Comparison of ENCODE assay signal across 28 cellular contexts in the genomic region with DNA sequence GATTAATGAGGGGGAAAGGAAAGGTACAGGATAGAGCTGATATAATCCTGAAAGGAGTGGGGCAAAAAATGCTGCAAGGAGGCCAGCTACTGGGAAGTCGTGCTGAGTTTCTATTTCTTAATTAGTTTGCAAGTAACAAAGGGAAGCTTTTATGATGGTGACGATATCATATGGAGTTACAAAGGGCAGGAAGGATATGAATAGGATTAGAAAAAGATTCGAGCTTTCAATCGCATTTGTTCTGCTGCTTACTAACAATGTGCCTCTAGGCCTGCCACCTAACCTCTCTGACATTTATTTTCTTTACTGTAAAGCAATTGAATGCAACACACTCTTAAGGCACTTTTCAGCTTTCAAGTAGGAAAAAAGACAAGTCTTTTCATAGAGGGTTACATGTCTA.
"Had no signal": no experiment of that assay in that cellular context is flagged by ENCODE, and none has a peak within 500 bp of the region (broad histone marks: within the 10 kb centered on the region; RNA-seq: fewer than 3 reads in every experiment).

No MANE protein-coding gene starts in this region.

- ATAC-seq: activated CD4-positive, alpha-beta T cell treated with anti-CD3 and anti-CD28 coated beads for 36 hours; activated T-helper 17 cell treated with anti-CD3 and anti-CD28 coated beads, Interleukin-2, amount 50 U/mL, for 72 hours; gastroesophageal sphincter; left cardiac atrium had no signal

- H3K4me3 ChIP-seq: adrenal gland, ascending aorta, esophagus muscularis mucosa, gastroesophageal sphincter, right atrium auricular region, thoracic aorta, vagina had no signal

- H3K27me3 ChIP-seq: adrenal gland, ascending aorta, brain microvascular endothelial cell, esophagus muscularis mucosa, gastroesophageal sphincter, right atrium auricular region, vagina had no signal

- H3K9me3 Mint-ChIP-seq: dendritic cell treated with granulocyte-macrophage colony-stimulating factor and Interleukin-4, amounts not matched to agents 40 ng/mL and 50 ng/mL, for 4 days; nephron progenitor cell had no signal

- H3K9me3 ChIP-seq: adrenal gland, ascending aorta, esophagus muscularis mucosa, gastroesophageal sphincter, right atrium auricular region, thoracic aorta, vagina had no signal

- H3K36me3 ChIP-seq: adrenal gland, ascending aorta, brain microvascular endothelial cell, esophagus muscularis mucosa, gastroesophageal sphincter, right atrium auricular region, thoracic aorta, vagina had no signal

- H3K27ac Mint-ChIP-seq: activated B cell treated with CpG ODN at 0.5 μM for 24 hours; activated CD4-positive, alpha-beta T cell treated with anti-CD3 and anti-CD28 coated beads for 36 hours; activated naive CD8-positive, alpha-beta T cell; activated T-cell treated with anti-CD3 and anti-CD28 coated beads, Interleukin-2, amount 50 U/mL, for 24 hours; activated T-helper 17 cell treated with anti-CD3 and anti-CD28 coated beads, Interleukin-2, amount 50 U/mL, for 72 hours; dendritic cell treated with granulocyte-macrophage colony-stimulating factor and Interleukin-4, amounts not matched to agents 40 ng/mL and 50 ng/mL, for 4 days; memory B cell; nephron progenitor cell; progenitor cell of endocrine pancreas; type B pancreatic cell had no signal

- H3K36me3 Mint-ChIP-seq: activated naive CD8-positive, alpha-beta T cell; memory B cell; type B pancreatic cell had no signal

- H3K27ac ChIP-seq: adrenal gland, ascending aorta, brain microvascular endothelial cell, esophagus muscularis mucosa, gastroesophageal sphincter, right atrium auricular region, thoracic aorta, vagina had no signal

- H3K4me1 Mint-ChIP-seq: activated B cell treated with CpG ODN at 0.5 μM for 24 hours; activated CD4-positive, alpha-beta T cell treated with anti-CD3 and anti-CD28 coated beads for 36 hours; activated T-helper 17 cell treated with anti-CD3 and anti-CD28 coated beads, Interleukin-2, amount 50 U/mL, for 72 hours; memory B cell; nephron progenitor cell had no signal

- H3K4me1 ChIP-seq: adrenal gland, ascending aorta, esophagus muscularis mucosa, gastroesophageal sphincter, right atrium auricular region, vagina had no signal

- H3K27me3 Mint-ChIP-seq: activated B cell treated with CpG ODN at 0.5 μM for 24 hours; activated CD4-positive, alpha-beta T cell treated with anti-CD3 and anti-CD28 coated beads for 36 hours; activated naive CD8-positive, alpha-beta T cell; activated T-cell treated with anti-CD3 and anti-CD28 coated beads, Interleukin-2, amount 50 U/mL, for 24 hours; activated T-helper 17 cell treated with anti-CD3 and anti-CD28 coated beads, Interleukin-2, amount 50 U/mL, for 72 hours; dendritic cell treated with granulocyte-macrophage colony-stimulating factor and Interleukin-4, amounts not matched to agents 40 ng/mL and 50 ng/mL, for 4 days; memory B cell; progenitor cell of endocrine pancreas; type B pancreatic cell had no signal

- H3K4me3 Mint-ChIP-seq: activated B cell treated with CpG ODN at 0.5 μM for 24 hours; activated CD4-positive, alpha-beta T cell treated with anti-CD3 and anti-CD28 coated beads for 36 hours; activated naive CD8-positive, alpha-beta T cell; activated T-cell treated with anti-CD3 and anti-CD28 coated beads, Interleukin-2, amount 50 U/mL, for 24 hours; activated T-helper 17 cell treated with anti-CD3 and anti-CD28 coated beads, Interleukin-2, amount 50 U/mL, for 72 hours; dendritic cell treated with granulocyte-macrophage colony-stimulating factor and Interleukin-4, amounts not matched to agents 40 ng/mL and 50 ng/mL, for 4 days; memory B cell; nephron progenitor cell; type B pancreatic cell had no signal

- DNase-seq: activated B cell treated with CpG ODN at 0.5 μM for 24 hours; activated CD4-positive, alpha-beta T cell treated with anti-CD3 and anti-CD28 coated beads for 36 hours; activated CD4-positive, alpha-beta T cell treated with anti-CD3 and anti-CD28 coated beads, Interleukin-2, amount 50 U/mL, for 4 hours; activated CD8-positive, alpha-beta memory T cell treated with anti-CD3 and anti-CD28 coated beads for 24 hours; activated CD8-positive, alpha-beta memory T cell treated with anti-CD3 and anti-CD28 coated beads, Interleukin-2, amount 50 U/mL, for 4 hours; activated T-cell treated with anti-CD3 and anti-CD28 coated beads, Interleukin-2, amount 50 U/mL, for 24 hours; adrenal gland; brain microvascular endothelial cell; caudate nucleus; effector CD8-positive, alpha-beta T cell; head of caudate nucleus; left cardiac atrium; nephron progenitor cell; stimulated activated CD4-positive, alpha-beta T cell treated with anti-CD3 and anti-CD28 coated beads, Interleukin-4, amount 100 ng/mL, for 24 hours; stimulated activated naive CD4-positive, alpha-beta T cell treated with Interleukin-2 at 50 U/mL for 16 hours; T-helper 9 cell had no signal
